In the genomic region with DNA sequence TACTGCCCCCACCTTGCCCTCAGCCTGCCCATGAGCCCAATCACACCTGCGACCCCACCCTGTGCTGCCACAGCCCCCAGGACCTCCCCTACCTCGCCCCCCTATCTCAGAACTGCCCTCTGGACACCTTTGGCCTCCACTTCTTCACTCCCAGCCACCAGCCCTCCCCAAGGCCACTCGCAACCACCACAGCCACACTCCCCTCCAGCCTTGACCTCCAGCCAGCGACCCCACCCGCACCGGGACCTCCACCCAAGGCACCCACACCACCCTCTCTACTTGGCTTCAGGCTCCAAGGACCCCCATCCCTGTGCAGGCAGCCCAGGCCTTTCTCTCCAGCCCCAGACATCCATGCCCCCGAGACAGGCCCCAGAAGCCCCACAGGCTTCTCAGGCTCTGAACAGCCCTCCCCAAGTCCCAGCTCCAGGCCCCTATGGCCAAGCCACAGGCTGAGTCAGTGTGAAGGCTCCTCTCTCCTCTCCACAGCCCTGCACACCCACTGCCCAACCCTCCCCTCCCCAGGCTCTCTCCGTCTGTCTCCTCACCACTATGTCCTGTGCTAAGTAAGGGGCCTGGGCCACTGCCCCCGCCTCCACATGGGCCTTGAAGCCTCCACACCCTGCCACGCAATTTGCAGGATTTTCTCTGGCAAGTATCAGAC, we compare ENCODE assay signal across 9 cellular contexts. TPM values are rescaled to one million over a fixed set of nuclear protein-coding genes. Genes with fewer than 3 reads are reported as not detected.
A peak's percentile ranks its signal among the peaks of the same experiment; 100 is the strongest.
DNase-seq lines count a peak whose midpoint lies in the region; ATAC-seq and TF ChIP-seq lines count a peak whose summit lies in the region.
"Had no signal": no experiment of that assay in that cellular context is flagged by ENCODE, and none has a peak within 500 bp of the region (broad histone marks: within the 10 kb centered on the region; RNA-seq: fewer than 3 reads in every experiment).

No MANE protein-coding gene starts in this region.

- no peaks in the 10 kb centered on the region for H3K9me3 Mint-ChIP-seq in Caco-2 (ENCODE audit: unreplicated experiment)
- H3K9me3 Mint-ChIP-seq in activated naive CD8-positive, alpha-beta T cell treated with anti-CD3 and anti-CD28 coated beads for 36 hours = no peaks in the 10 kb centered on the region
- H3K9me3 Mint-ChIP-seq in activated T-cell treated with anti-CD3 and anti-CD28 coated beads, Interleukin-2, amount 50 U/mL, for 4 hours = no peaks in the 10 kb centered on the region

- H3K9me3 ChIP-seq in Caco-2 (no peaks in the 10 kb centered on the region), gastrocnemius medialis (no peaks in the 10 kb centered on the region), uterus (no peaks in the 10 kb centered on the region)

- H3K4me3 ChIP-seq in Caco-2 (ENCODE audit: low read depth, low read length) (no peak overlapping the region), foreskin fibroblast (ENCODE audit: low read depth in 1 of 2, low read length in 2 of 2) (peak overlapping the region in 1 of 2 donors; percentile 0), gastrocnemius medialis (peak overlapping the region; percentile 60 to 74 (median 68)), uterus (no peak overlapping the region)

- no peaks in the 10 kb centered on the region for H3K27me3 ChIP-seq in Caco-2 (replicated peaks; ENCODE audit: control insufficient read depth, insufficient read depth, low read length)
- H3K27me3 ChIP-seq in gastrocnemius medialis = no peaks in the 10 kb centered on the region
- H3K27me3 ChIP-seq in uterus = no peaks in the 10 kb centered on the region

- no peak for TF ChIP-seq POLR2A in gastrocnemius medialis (IDR thresholded peaks at IDR 0.05)
- no peak for TF ChIP-seq POLR2A in uterus (IDR thresholded peaks at IDR 0.05)

- H3K36me3 Mint-ChIP-seq in Caco-2 (ENCODE audit: insufficient read depth, unreplicated experiment) = peaks cover 7% of the 10 kb centered on the region
- peaks cover 2% of the 10 kb centered on the region for H3K36me3 Mint-ChIP-seq in activated naive CD8-positive, alpha-beta T cell treated with anti-CD3 and anti-CD28 coated beads for 36 hours
- peaks cover 2% of the 10 kb centered on the region for H3K36me3 Mint-ChIP-seq in activated T-cell treated with anti-CD3 and anti-CD28 coated beads, Interleukin-2, amount 50 U/mL, for 4 hours (ENCODE audit: insufficient read depth)

- H3K4me1 ChIP-seq in Caco-2 (peaks cover 10% of the 10 kb centered on the region; the same call in 1 of the 2 replicates), gastrocnemius medialis (peaks cover 47 to 48% of the 10 kb centered on the region in 2 donors), uterus (peaks cover 0 to 34% of the 10 kb centered on the region in 2 donors)

- TF ChIP-seq CTCF in Caco-2 (IDR thresholded peaks at IDR 0.05; ENCODE audit: insufficient read depth in 1 of 2, low read depth in 1 of 2, low read length in 1 of 2, severe bottlenecking in 1 of 2, unreplicated experiment in 1 of 2) = no peak
- TF ChIP-seq CTCF in foreskin fibroblast (IDR thresholded peaks at IDR 0.05; ENCODE audit: low read depth, low read length) = no peak
- no peak for TF ChIP-seq CTCF in gastrocnemius medialis (IDR thresholded peaks at IDR 0.05 in 4 of 5, conservative IDR thresholded peaks at IDR 0.05 in 1 of 5)
- no peak for TF ChIP-seq CTCF in uterus (IDR thresholded peaks at IDR 0.05)

- H3K36me3 ChIP-seq in Caco-2 (ENCODE audit: control insufficient read depth, insufficient read depth, low read length) (no peaks in the 10 kb centered on the region), gastrocnemius medialis (peaks cover 0 to 25% of the 10 kb centered on the region in 2 donors), uterus (no peaks in the 10 kb centered on the region)

- ATAC-seq in gastrocnemius medialis = no peak
- no peak for ATAC-seq in activated T-cell treated with anti-CD3 and anti-CD28 coated beads, Interleukin-2, amount 50 U/mL, for 4 hours

- H3K27ac ChIP-seq in gastrocnemius medialis (peak overlapping the region; percentile 86 to 96 (median 91)), uterus (peak overlapping the region in 1 of 2 donors; percentile 43)

- no peak overlapping the region for H3K4me3 Mint-ChIP-seq in Caco-2 (ENCODE audit: unreplicated experiment)
- no peak overlapping the region for H3K4me3 Mint-ChIP-seq in activated naive CD8-positive, alpha-beta T cell treated with anti-CD3 and anti-CD28 coated beads for 36 hours
- H3K4me3 Mint-ChIP-seq in activated T-cell treated with anti-CD3 and anti-CD28 coated beads, Interleukin-2, amount 50 U/mL, for 4 hours = no peak overlapping the region

- no peaks in the 10 kb centered on the region for H3K27me3 Mint-ChIP-seq in Caco-2 (ENCODE audit: insufficient read depth, unreplicated experiment)
- peaks cover 8% of the 10 kb centered on the region for H3K27me3 Mint-ChIP-seq in activated naive CD8-positive, alpha-beta T cell treated with anti-CD3 and anti-CD28 coated beads for 36 hours
- no peaks in the 10 kb centered on the region for H3K27me3 Mint-ChIP-seq in activated T-cell treated with anti-CD3 and anti-CD28 coated beads, Interleukin-2, amount 50 U/mL, for 4 hours (ENCODE audit: low read depth)

- BruUV-seq in Caco-2 (replicated peaks; lab: Mats Ljungman, UMichigan) = no TSS peak

- DNase-seq in Caco-2 = no peak
- no peak for DNase-seq in activated naive CD8-positive, alpha-beta T cell treated with anti-CD3 and anti-CD28 coated beads for 36 hours
- peak; percentile 53 to 79 for DNase-seq in foreskin fibroblast
- DNase-seq in gastrocnemius medialis = peak in 1 of 2 donors; percentile 14
- no peak for DNase-seq in activated T-cell treated with anti-CD3 and anti-CD28 coated beads, Interleukin-2, amount 50 U/mL, for 4 hours
- DNase-seq in uterus = no peak
- DNase-seq in SHP77 (lab: John Stamatoyannopoulos, UW) = no peak
- no peak for DNase-seq in NCI-H1105 (lab: John Stamatoyannopoulos, UW)
- DNase-seq: DMS 273 treated with DMSO at 0.1 percent for 48 hours had no signal

- POLR2A ChIA-PET in Caco-2 (lab: Charles Lee) = no interaction called here

- peaks cover 4% of the 10 kb centered on the region for H3K4me1 Mint-ChIP-seq in Caco-2 (ENCODE audit: low read depth, unreplicated experiment)
- H3K4me1 Mint-ChIP-seq in activated naive CD8-positive, alpha-beta T cell treated with anti-CD3 and anti-CD28 coated beads for 36 hours = peaks cover 7% of the 10 kb centered on the region
- peaks cover 2% of the 10 kb centered on the region for H3K4me1 Mint-ChIP-seq in activated T-cell treated with anti-CD3 and anti-CD28 coated beads, Interleukin-2, amount 50 U/mL, for 4 hours (ENCODE audit: low read depth)

- in situ Hi-C loops in gastrocnemius medialis (cut with MboI; ENCODE audit: low sequenced_read_pairs in 4 of 4) = no loop called here

- CTCF ChIA-PET in Caco-2 (lab: Charles Lee) = no interaction called here

- intact Hi-C loops in Caco-2 (cut with micrococcal nuclease; ENCODE audit: unreplicated experiment) = no loop called here
- intact Hi-C loops in gastrocnemius medialis (cut with DNase I; ENCODE audit: low total_unique reads) = loop anchor here (5.0 kb wide), 3 partner anchors 88 to 288 kb away; a partner anchor contains a TSS
- intact Hi-C loops in uterus (cut with DNase I; ENCODE audit: low total_unique reads) = no loop called here

- H3K27ac Mint-ChIP-seq in Caco-2 (ENCODE audit: unreplicated experiment) = peak overlapping the region; percentile 56
- H3K27ac Mint-ChIP-seq in activated naive CD8-positive, alpha-beta T cell treated with anti-CD3 and anti-CD28 coated beads for 36 hours = peak overlapping the region; percentile 45

RNA-seq across cellular contexts. Expression of a gene that starts 2.0 kb away (rescaled TPM):
- total RNA-seq in Caco-2 (2022) (39.2 and 41.5 TPM in 2 replicates), gastrocnemius medialis (100 to 1,000 TPM; 240 to 489 (median 359) TPM), uterus (10 to 100 TPM in 2 of 4 donors, 1 to 10 TPM in 2; 6.1 to 54.3 (median 15.7) TPM)
- total RNA-seq in activated naive CD8-positive, alpha-beta T cell treated with anti-CD3 and anti-CD28 coated beads for 36 hours = 10 to 100 TPM in 1 of 2 experiments, 1 to 10 TPM in 1; 9.9 to 11.7 TPM
- total RNA-seq in activated T-cell treated with anti-CD3 and anti-CD28 coated beads, Interleukin-2, amount 50 U/mL, for 4 hours = 1 to 10 TPM; 3.6 to 6.4 (median 5.0) TPM

RNA-seq across cellular contexts. Expression of a gene that starts 21.0 kb away (rescaled TPM):
- total RNA-seq in Caco-2 (2022) (0.18 and 0.53 TPM in 2 replicates), gastrocnemius medialis (10 to 100 TPM; 27.4 to 49.8 (median 32.6) TPM), uterus (100 to 1,000 TPM in 1 of 4 donors, 10 to 100 TPM in 3; 14.0 to 256 (median 50.3) TPM)
- total RNA-seq in activated naive CD8-positive, alpha-beta T cell treated with anti-CD3 and anti-CD28 coated beads for 36 hours = 10 to 100 TPM; 17.7 to 18.8 TPM
- total RNA-seq in activated T-cell treated with anti-CD3 and anti-CD28 coated beads, Interleukin-2, amount 50 U/mL, for 4 hours = 10 to 100 TPM; 10.7 to 20.3 (median 14.8) TPM

RNA-seq across cellular contexts. Expression of a gene that starts 24.0 kb away (rescaled TPM):
- total RNA-seq in Caco-2 (2022) (20.7 and 25.1 TPM in 2 replicates), gastrocnemius medialis (10 to 100 TPM; 46.7 to 69.3 (median 56.9) TPM), uterus (100 to 1,000 TPM in 3 of 4 donors, 10 to 100 TPM in 1; 37.7 to 133 (median 111) TPM)
- total RNA-seq in activated naive CD8-positive, alpha-beta T cell treated with anti-CD3 and anti-CD28 coated beads for 36 hours = 10 to 100 TPM; 44.5 to 45.1 TPM
- 10 to 100 TPM; 25.9 to 31.5 (median 31.0) TPM for total RNA-seq in activated T-cell treated with anti-CD3 and anti-CD28 coated beads, Interleukin-2, amount 50 U/mL, for 4 hours

RNA-seq across cellular contexts. Expression of a gene that starts 41.4 kb away (rescaled TPM):
- total RNA-seq in Caco-2 (2022) (12.1 and 13.2 TPM in 2 replicates), gastrocnemius medialis (10 to 100 TPM; 11.2 to 48.4 (median 23.6) TPM), uterus (10 to 100 TPM in 3 of 4 donors, under 1 TPM in 1; 0.59 to 41.7 (median 20.7) TPM)
- total RNA-seq in activated naive CD8-positive, alpha-beta T cell treated with anti-CD3 and anti-CD28 coated beads for 36 hours = 10 to 100 TPM; 45.3 to 51.2 TPM
- 10 to 100 TPM; 22.0 to 25.7 (median 24.7) TPM for total RNA-seq in activated T-cell treated with anti-CD3 and anti-CD28 coated beads, Interleukin-2, amount 50 U/mL, for 4 hours

RNA-seq across cellular contexts. Expression of a gene that starts 55.1 kb away (rescaled TPM):
- total RNA-seq in Caco-2 (2022) (2.3 and 3.8 TPM in 2 replicates), gastrocnemius medialis (1 to 10 TPM in 1 of 4 donors, not detected in 3; 4.2 TPM), uterus (10 to 100 TPM in 1 of 4 donors, 1 to 10 TPM in 2, not detected in 1; 2.9 to 11.3 (median 3.2) TPM)
- total RNA-seq in activated naive CD8-positive, alpha-beta T cell treated with anti-CD3 and anti-CD28 coated beads for 36 hours = 1 to 10 TPM; 2.3 to 3.2 TPM
- 1 to 10 TPM; 2.3 to 3.5 (median 2.8) TPM for total RNA-seq in activated T-cell treated with anti-CD3 and anti-CD28 coated beads, Interleukin-2, amount 50 U/mL, for 4 hours

Comparison
In these comparisons a context has a peak if more than half of its experiments do, and no peak if none do; other contexts are left out.
1. DNase-seq: peak in foreskin fibroblast (2 of 2); none in Caco-2 (0 of 2), activated naive CD8-positive, alpha-beta T cell treated with anti-CD3 and anti-CD28 coated beads for 36 hours (single experiment), activated T-cell treated with anti-CD3 and anti-CD28 coated beads, Interleukin-2, amount 50 U/mL, for 4 hours (single experiment), uterus (0 of 2), SHP77 (0 of 2) and NCI-H1105 (single experiment).
2. H3K4me3 ChIP-seq: peak in gastrocnemius medialis (4 of 4); none in Caco-2 (single experiment) and uterus (0 of 2).